26 cellular contexts compared by ENCODE assay signal in the genomic region with DNA sequence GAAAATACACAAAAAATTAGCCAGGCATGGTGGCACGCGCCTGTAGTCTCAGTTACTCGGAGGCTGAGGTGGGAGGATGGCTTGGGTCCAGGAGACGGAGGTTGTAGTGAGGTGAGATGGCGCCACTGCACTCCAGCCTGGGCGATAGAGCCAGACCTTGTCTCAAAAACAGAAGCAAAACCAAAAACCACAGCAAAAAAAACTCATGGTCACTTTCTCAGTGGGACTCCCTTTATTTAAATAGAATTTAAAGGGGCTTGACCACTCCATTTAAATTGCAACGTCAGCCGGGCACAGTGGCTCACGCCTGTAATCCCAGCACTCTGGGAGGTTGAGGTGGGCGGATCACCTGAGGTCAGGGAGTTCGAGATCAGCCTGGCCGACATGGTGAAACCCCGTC.
"Had no signal": no experiment of that assay in that cellular context is flagged by ENCODE, and none has a peak within 500 bp of the region (broad histone marks: within the 10 kb centered on the region; RNA-seq: fewer than 3 reads in every experiment).

No MANE protein-coding gene starts in this region.

- H3K4me3 Mint-ChIP-seq: activated CD4-positive, alpha-beta memory T cell treated with anti-CD3 and anti-CD28 coated beads for 36 hours; activated CD4-positive, alpha-beta T cell treated with anti-CD3 and anti-CD28 coated beads, Interleukin-2, amount 10 ng/mL, durations not matched to agents 7 days and 5 days; activated naive CD8-positive, alpha-beta T cell; activated T-cell treated with anti-CD3 and anti-CD28 coated beads, Interleukin-2, amount 50 U/mL, for 4 hours had no signal

- H3K36me3 Mint-ChIP-seq: activated CD4-positive, alpha-beta memory T cell treated with anti-CD3 and anti-CD28 coated beads for 36 hours had no signal

- H3K9me3 Mint-ChIP-seq: activated CD4-positive, alpha-beta memory T cell treated with anti-CD3 and anti-CD28 coated beads for 36 hours; activated CD4-positive, alpha-beta T cell treated with anti-CD3 and anti-CD28 coated beads, Interleukin-2, amount 10 ng/mL, durations not matched to agents 7 days and 5 days; activated T-cell treated with anti-CD3 and anti-CD28 coated beads, Interleukin-2, amount 50 U/mL, for 4 hours had no signal

- H3K27me3 Mint-ChIP-seq: activated CD4-positive, alpha-beta memory T cell treated with anti-CD3 and anti-CD28 coated beads for 36 hours; activated naive CD8-positive, alpha-beta T cell had no signal

- H3K4me3 ChIP-seq: coronary artery, SK-N-MC had no signal

- H3K27ac Mint-ChIP-seq: activated CD4-positive, alpha-beta memory T cell treated with anti-CD3 and anti-CD28 coated beads for 36 hours; activated CD4-positive, alpha-beta T cell treated with anti-CD3 and anti-CD28 coated beads, Interleukin-2, amount 10 ng/mL, durations not matched to agents 7 days and 5 days had no signal

- DNase-seq: activated CD4-positive, alpha-beta memory T cell treated with anti-CD3 and anti-CD28 coated beads for 36 hours; activated CD4-positive, alpha-beta T cell treated with anti-CD3 and anti-CD28 coated beads, Interleukin-2, amount 10 ng/mL, durations not matched to agents 7 days and 5 days; activated CD4-positive, CD25-positive, alpha-beta regulatory T cell; activated CD8-positive, alpha-beta memory T cell treated with anti-CD3 and anti-CD28 coated beads for 24 hours; activated effector memory CD4-positive, alpha-beta T cell treated with anti-CD3 and anti-CD28 coated beads, Interleukin-2, amount 50 U/mL, for 16 hours; activated naive CD4-positive, alpha-beta T cell treated with Interleukin-2 at 50 U/mL for 16 hours; activated T-cell treated with anti-CD3 and anti-CD28 coated beads, Interleukin-2, amount 50 U/mL, for 4 hours; cerebellar nuclear complex; NCI-H1105; NCI-H1436; NCI-H1694 treated with DMSO at 0.1 percent for 48 hours; NCI-H2029 treated with DMSO at 0.1 percent for 48 hours; NCI-H345; NCI-H510A; NCI-H526 treated with DMSO at 0.1 percent for 48 hours; NCI-H82; NK-92 treated with Interleukin-12 subunit alpha and Interleukin-12 subunit beta, amount 100 ng/mL, for 24 hours; OCI-M1; RPMI8226; T-helper 1 cell had no signal

- ATAC-seq: activated T-cell treated with anti-CD3 and anti-CD28 coated beads, Interleukin-2, amount 50 U/mL, for 4 hours; Panc1; Right ventricle myocardium inferior had no signal

- H3K27ac ChIP-seq: coronary artery, SK-N-MC, VCaP had no signal
